In the genomic region with DNA sequence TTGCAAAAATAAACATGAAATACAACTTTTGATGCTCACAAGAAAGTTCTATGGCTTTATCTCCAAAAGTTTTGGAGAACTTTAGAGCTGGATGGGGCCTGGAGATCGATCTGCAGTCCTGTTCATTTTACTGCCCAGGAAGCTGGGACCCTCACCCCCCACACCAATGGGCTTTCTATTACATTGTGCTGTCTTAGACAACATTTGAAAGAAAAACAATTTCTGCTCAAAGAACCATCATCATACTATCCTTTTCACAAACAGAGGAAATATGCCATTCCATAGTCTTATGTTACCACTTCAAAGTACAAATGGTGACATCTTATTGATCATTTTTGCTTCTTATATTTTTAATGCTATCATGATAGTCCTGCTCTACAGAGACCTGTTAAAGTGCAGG, we compare ENCODE assay signal across 19 cellular contexts. TPM values are rescaled to one million over a fixed set of nuclear protein-coding genes. Genes with fewer than 3 reads are reported as not detected.
A peak's percentile ranks its signal among the peaks of the same experiment; 100 is the strongest.
DNase-seq lines count a peak whose midpoint lies in the region; ATAC-seq and TF ChIP-seq lines count a peak whose summit lies in the region.
"Had no signal": no experiment of that assay in that cellular context is flagged by ENCODE, and none has a peak within 500 bp of the region (broad histone marks: within the 10 kb centered on the region; RNA-seq: fewer than 3 reads in every experiment).

No MANE protein-coding gene starts in this region.

- peaks cover 0 to 6% (median 0%) of the 10 kb centered on the region in 7 donors for H3K9me3 Mint-ChIP-seq in CD4-positive, CD25-positive, alpha-beta regulatory T cell
- H3K9me3 Mint-ChIP-seq in nephron progenitor cell: no peaks in the 10 kb centered on the region
- no peaks in the 10 kb centered on the region for H3K9me3 Mint-ChIP-seq in activated CD4-positive, alpha-beta memory T cell treated with anti-CD3 and anti-CD28 coated beads, Interleukin-2, amount 10 ng/mL, durations not matched to agents 7 days and 5 days
- H3K9me3 Mint-ChIP-seq: activated naive CD4-positive, alpha-beta T cell treated with anti-CD3 and anti-CD28 coated beads for 36 hours; memory B cell had no signal

- H3K79me2 ChIP-seq in GM23248 (ENCODE audit: insufficient read depth): peaks cover 27% of the 10 kb centered on the region

- peak overlapping the region; percentile 89 for H2AFZ ChIP-seq in GM23248

- POLR2A ChIA-PET in activated CD4-positive, alpha-beta memory T cell treated with anti-CD3 and anti-CD28 coated beads, Interleukin-2, amount 10 ng/mL, durations not matched to agents 7 days and 5 days (lab: Charles Lee): interaction anchor here (1.6 to 21.6 kb wide), 4 partner anchors 9 to 103 kb away, joined by 4 to 925 read pairs (median 82); a partner anchor contains a TSS

- no peak overlapping the region for H3K9ac ChIP-seq in GM23248

- no peak overlapping the region for H3K4me3 ChIP-seq in CD4-positive, CD25-positive, alpha-beta regulatory T cell (ENCODE audit: low read depth, low read length)
- H3K4me3 ChIP-seq in GM23248 (no peak overlapping the region), ascending aorta (no peak overlapping the region)

- intact Hi-C loops in ascending aorta (cut with DNase I): no loop called here

- no peak overlapping the region for H3K4me2 ChIP-seq in GM23248 (ENCODE audit: unreplicated experiment)

- H3K4me3 Mint-ChIP-seq in CD4-positive, CD25-positive, alpha-beta regulatory T cell: peak overlapping the region in 1 of 4 donors; percentile 6
- H3K4me3 Mint-ChIP-seq in nephron progenitor cell: no peak overlapping the region
- H3K4me3 Mint-ChIP-seq in activated CD4-positive, alpha-beta memory T cell treated with anti-CD3 and anti-CD28 coated beads, Interleukin-2, amount 10 ng/mL, durations not matched to agents 7 days and 5 days: no peak overlapping the region
- H3K4me3 Mint-ChIP-seq: activated naive CD4-positive, alpha-beta T cell treated with anti-CD3 and anti-CD28 coated beads for 36 hours; memory B cell had no signal

- H3K9me3 ChIP-seq in CD4-positive, CD25-positive, alpha-beta regulatory T cell (ENCODE audit: control insufficient read depth in 2 of 2, low read length in 2 of 2): no peaks in the 10 kb centered on the region
- no peaks in the 10 kb centered on the region for H3K9me3 ChIP-seq in GM23248 (ENCODE audit: low read depth)
- H3K9me3 ChIP-seq in ascending aorta: no peaks in the 10 kb centered on the region

- DNase-seq in CD4-positive, CD25-positive, alpha-beta regulatory T cell: no peak
- DNase-seq in GM23248 (no peak), ascending aorta (ENCODE audit: low spot score in 2 of 2) (no peak), nephron progenitor cell (no peak), NCI-H2171 treated with DMSO at 0.1 percent for 48 hours (lab: John Stamatoyannopoulos, UW) (no peak)
- DNase-seq in activated CD4-positive, alpha-beta memory T cell treated with anti-CD3 and anti-CD28 coated beads, Interleukin-2, amount 10 ng/mL, durations not matched to agents 7 days and 5 days: no peak
- DNase-seq: activated CD8-positive, alpha-beta memory T cell treated with anti-CD3 and anti-CD28 coated beads for 24 hours; activated naive CD4-positive, alpha-beta T cell treated with anti-CD3 and anti-CD28 coated beads for 36 hours; C1 segment of cervical spinal cord; HCEC 1CT; NCI-H1092 treated with DMSO at 0.1 percent for 48 hours; NCI-H446; stimulated activated CD4-positive, alpha-beta T cell treated with anti-CD3 and anti-CD28 coated beads, Interleukin-4, amount 100 ng/mL, for 24 hours; stimulated activated naive CD4-positive, alpha-beta T cell had no signal

- ATAC-seq in CD4-positive, CD25-positive, alpha-beta regulatory T cell (ENCODE audit: low read depth in 2 of 2): no peak
- ATAC-seq in GM21786 (IDR thresholded peaks at IDR 0.05; ENCODE audit: unreplicated experiment) (no peak), GM18909 (IDR thresholded peaks at IDR 0.05; ENCODE audit: poor library complexity, unreplicated experiment) (no peak)
- ATAC-seq: esophagus mucosa had no signal

- peaks cover 11% of the 10 kb centered on the region for H3K36me3 Mint-ChIP-seq in CD4-positive, CD25-positive, alpha-beta regulatory T cell
- peaks cover 15% of the 10 kb centered on the region for H3K36me3 Mint-ChIP-seq in nephron progenitor cell (ENCODE audit: low read depth)
- H3K36me3 Mint-ChIP-seq in activated CD4-positive, alpha-beta memory T cell treated with anti-CD3 and anti-CD28 coated beads, Interleukin-2, amount 10 ng/mL, durations not matched to agents 7 days and 5 days (ENCODE audit: low read depth): peaks cover 21% of the 10 kb centered on the region

- H3K27ac Mint-ChIP-seq in CD4-positive, CD25-positive, alpha-beta regulatory T cell: peak overlapping the region in 2 of 3 donors; percentile 53 to 99
- H3K27ac Mint-ChIP-seq in nephron progenitor cell: peak overlapping the region; percentile 98
- H3K27ac Mint-ChIP-seq in activated CD4-positive, alpha-beta memory T cell treated with anti-CD3 and anti-CD28 coated beads, Interleukin-2, amount 10 ng/mL, durations not matched to agents 7 days and 5 days: no peak overlapping the region

- H3K4me1 Mint-ChIP-seq in CD4-positive, CD25-positive, alpha-beta regulatory T cell: peaks cover 11 to 31% (median 19%) of the 10 kb centered on the region in 4 donors
- H3K4me1 Mint-ChIP-seq in nephron progenitor cell: peaks cover 50% of the 10 kb centered on the region
- H3K4me1 Mint-ChIP-seq in activated CD4-positive, alpha-beta memory T cell treated with anti-CD3 and anti-CD28 coated beads, Interleukin-2, amount 10 ng/mL, durations not matched to agents 7 days and 5 days: peaks cover 23% of the 10 kb centered on the region

- 91 to 96% methylated on average over 1 of the region's 1 CpG for WGBS in GM23248 (ENCODE audit: low coverage in 1 of 2, low lambda C conversion rate in 2 of 2, missing lambda C conversion rate in 2 of 2), 2 experiments

- CTCF ChIA-PET in activated CD4-positive, alpha-beta memory T cell treated with anti-CD3 and anti-CD28 coated beads, Interleukin-2, amount 10 ng/mL, durations not matched to agents 7 days and 5 days (lab: Charles Lee): interaction anchor here (6.7 to 9.1 kb wide), 2 partner anchors 30 to 176 kb away, joined by 43 to 92 read pairs; a partner anchor contains a TSS

- peaks cover 22% of the 10 kb centered on the region for H3K4me1 ChIP-seq in CD4-positive, CD25-positive, alpha-beta regulatory T cell (ENCODE audit: control insufficient read depth, insufficient read depth, low read length, poor library complexity, severe bottlenecking)
- peaks cover 16% of the 10 kb centered on the region for H3K4me1 ChIP-seq in GM23248 (ENCODE audit: insufficient read depth)
- H3K4me1 ChIP-seq in ascending aorta: peaks cover 0 to 14% of the 10 kb centered on the region in 2 donors

- peaks cover 7% of the 10 kb centered on the region for H3K36me3 ChIP-seq in CD4-positive, CD25-positive, alpha-beta regulatory T cell (ENCODE audit: control insufficient read depth, insufficient read depth, low read length)
- peaks cover 5% of the 10 kb centered on the region for H3K36me3 ChIP-seq in GM23248 (ENCODE audit: low read depth)
- H3K36me3 ChIP-seq in ascending aorta: peaks cover 0 to 9% of the 10 kb centered on the region in 2 donors

- TF ChIP-seq CTCF in ascending aorta (IDR thresholded peaks at IDR 0.05) (no peak), nephron progenitor cell (IDR thresholded peaks at IDR 0.05) (no peak)

- H3F3A ChIP-seq in GM23248 (ENCODE audit: insufficient read depth): peaks cover 35% of the 10 kb centered on the region

- H3K27ac ChIP-seq in CD4-positive, CD25-positive, alpha-beta regulatory T cell (ENCODE audit: insufficient read depth, low read length, poor library complexity, severe bottlenecking): no peak overlapping the region
- H3K27ac ChIP-seq in GM23248: peak overlapping the region; percentile 99; the same call in 1 of the 2 replicates
- H3K27ac ChIP-seq in ascending aorta: peak overlapping the region; percentile 99 to 100

- peaks cover 24% of the 10 kb centered on the region for H3K27me3 Mint-ChIP-seq in CD4-positive, CD25-positive, alpha-beta regulatory T cell
- no peaks in the 10 kb centered on the region for H3K27me3 Mint-ChIP-seq in nephron progenitor cell (ENCODE audit: low read depth, poor library complexity)
- no peaks in the 10 kb centered on the region for H3K27me3 Mint-ChIP-seq in activated CD4-positive, alpha-beta memory T cell treated with anti-CD3 and anti-CD28 coated beads, Interleukin-2, amount 10 ng/mL, durations not matched to agents 7 days and 5 days
- H3K27me3 Mint-ChIP-seq: memory B cell, progenitor cell of endocrine pancreas had no signal

- H4K20me1 ChIP-seq in GM23248 (ENCODE audit: insufficient read depth): peaks cover 14% of the 10 kb centered on the region

- H3K27me3 ChIP-seq in CD4-positive, CD25-positive, alpha-beta regulatory T cell (ENCODE audit: control insufficient read depth, insufficient read depth, low read length): no peaks in the 10 kb centered on the region
- H3K27me3 ChIP-seq in GM23248 (replicated peaks; ENCODE audit: insufficient read depth): no peaks in the 10 kb centered on the region
- H3K27me3 ChIP-seq in ascending aorta: no peaks in the 10 kb centered on the region

- in situ Hi-C loops in GM23248 (cut with MboI): loop anchor here (25.0 kb wide), 1 partner anchor 171 kb away; no protein-coding TSS in a partner anchor

- no peaks in the 10 kb centered on the region for H3K9me2 ChIP-seq in GM23248 (ENCODE audit: insufficient read depth)

RNA-seq across cellular contexts. Expression of a gene that starts 2.0 kb away (rescaled TPM):
- total RNA-seq in CD4-positive, CD25-positive, alpha-beta regulatory T cell: 523 TPM
- polyA plus RNA-seq in CD4-positive, CD25-positive, alpha-beta regulatory T cell: 100 to 1,000 TPM; 169 to 234 (median 216) TPM
- 226 and 227 TPM in 2 replicates for total RNA-seq in GM23248 (2014; rRNA removed; shearing (Covaris generic))
- polyA plus RNA-seq in GM23248 (2016; fragmentation: Nextera tagmentation; extraction: Ambion mirVana): 166 and 173 TPM in 2 replicates
- total RNA-seq in ascending aorta: 128 TPM
- 100 to 1,000 TPM; 364 to 371 TPM for total RNA-seq in activated CD4-positive, alpha-beta memory T cell treated with anti-CD3 and anti-CD28 coated beads, Interleukin-2, amount 10 ng/mL, durations not matched to agents 7 days and 5 days

RNA-seq across cellular contexts. Expression of a gene that starts 30.9 kb away (rescaled TPM):
- 25.8 TPM for total RNA-seq in CD4-positive, CD25-positive, alpha-beta regulatory T cell
- 10 to 100 TPM; 32.0 to 42.2 (median 37.2) TPM for polyA plus RNA-seq in CD4-positive, CD25-positive, alpha-beta regulatory T cell
- total RNA-seq in GM23248 (2014; rRNA removed; shearing (Covaris generic)): 21.5 and 21.9 TPM in 2 replicates
- 86.5 and 88.0 TPM in 2 replicates for polyA plus RNA-seq in GM23248 (2016; fragmentation: Nextera tagmentation; extraction: Ambion mirVana)
- 8.2 TPM for total RNA-seq in ascending aorta
- total RNA-seq in activated CD4-positive, alpha-beta memory T cell treated with anti-CD3 and anti-CD28 coated beads, Interleukin-2, amount 10 ng/mL, durations not matched to agents 7 days and 5 days: 10 to 100 TPM; 22.2 to 22.9 TPM
